In genomic region chr9:108748776-108749175, GRCh38 we compare ENCODE assay signal across 22 cellular contexts.
"Had no signal": no experiment of that assay in that cellular context is flagged by ENCODE, and none has a peak within 500 bp of the region (broad histone marks: within the 10 kb centered on the region; RNA-seq: fewer than 3 reads in every experiment).

No MANE protein-coding gene starts in this region.

- H3K4me3 ChIP-seq: MG63, SJSA1, SK-N-MC had no signal

- H3K27me3 ChIP-seq: MG63, SJSA1 had no signal

- H3K9me3 ChIP-seq: MG63, SJSA1 had no signal

- H3K36me3 ChIP-seq: MG63, SJSA1 had no signal

- H3K27ac ChIP-seq: SJSA1, SK-N-MC had no signal

- H3K4me1 ChIP-seq: SJSA1 had no signal

- DNase-seq: KBM-7, MG63, NCI-H1092, NCI-H1105 treated with DMSO at 0.1 percent for 48 hours, NCI-H1436, NCI-H187, NCI-H2029, NCI-H2081 treated with DMSO at 0.1 percent for 48 hours, NCI-H2171, NCI-H226, NCI-H446, NCI-H510A, NCI-H524 treated with DMSO at 0.1 percent for 48 hours, NCI-H69, NCI-H774, Right ventricle myocardium superior, RPMI8226, SIG-M5 had no signal

- FAIRE-seq: HTR-8/SVneo, RCC 7860 had no signal
